34 cellular contexts compared by ENCODE assay signal in the genomic region with DNA sequence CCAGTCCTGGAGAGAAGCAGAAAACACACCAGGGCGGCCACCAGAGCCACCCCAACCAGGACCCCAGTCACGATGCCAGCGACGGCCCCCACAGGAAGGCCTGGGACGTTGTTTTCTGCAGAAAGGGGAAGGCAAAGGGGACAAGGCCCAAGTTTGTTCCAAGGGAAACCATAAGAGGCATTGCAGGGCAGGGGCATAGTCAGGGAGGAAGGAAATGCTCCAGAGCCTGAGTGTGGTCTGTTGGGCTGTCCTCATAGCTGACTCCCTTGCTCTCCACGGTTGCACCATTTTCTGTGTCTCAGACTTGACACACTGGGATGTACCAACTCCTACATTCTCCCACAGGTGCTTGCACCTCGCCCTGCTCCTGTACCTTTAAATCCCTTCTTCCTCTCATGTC. TPM values are rescaled to one million over a fixed set of nuclear protein-coding genes. Genes with fewer than 3 reads are reported as not detected.
DNase-seq lines count a peak whose midpoint lies in the region; TF ChIP-seq lines count a peak whose summit lies in the region.
"Had no signal": no experiment of that assay in that cellular context is flagged by ENCODE, and none has a peak within 500 bp of the region (broad histone marks: within the 10 kb centered on the region; RNA-seq: fewer than 3 reads in every experiment).

No MANE protein-coding gene starts in this region.

- no peaks in the 10 kb centered on the region for H3K79me2 ChIP-seq in neural progenitor cell (ENCODE audit: low read depth)

- DNase-seq in CD14-positive monocyte (ENCODE audit: low spot score) (no peak), GF-D8 (lab: John Stamatoyannopoulos, UW) (peak; percentile 78), NB4 (ENCODE audit: low read depth) (peak; percentile 53), ecto neural progenitor cell (ENCODE audit: low spot score) (peak; percentile 11), neural progenitor cell (ENCODE audit: low spot score) (no peak), GM10248 (ENCODE audit: extremely low spot score) (no peak)
- DNase-seq in activated naive CD4-positive, alpha-beta T cell treated with Interleukin-2 at 50 U/mL for 16 hours, result no peak
- DNase-seq in stimulated activated CD4-positive, alpha-beta T cell treated with anti-CD3 and anti-CD28 coated beads, Interleukin-4, amount 100 ng/mL, for 24 hours, result no peak
- DNase-seq: activated CD4-positive, alpha-beta memory T cell treated with anti-CD3 and anti-CD28 coated beads for 36 hours; activated CD4-positive, alpha-beta T cell treated with anti-CD3 and anti-CD28 coated beads for 1 hour; activated CD8-positive, alpha-beta memory T cell treated with anti-CD3 and anti-CD28 coated beads, Interleukin-2, amount 50 U/mL, for 48 hours; amniotic stem cell; C1 segment of cervical spinal cord; cerebellar nuclear complex; GM23248; HFFc6; KG1; NCI-H446; NCI-H774; OCI-M1; stimulated activated naive CD4-positive, alpha-beta T cell; T-helper 2 cell had no signal

- no peaks in the 10 kb centered on the region for H3K9me3 ChIP-seq in neural progenitor cell (ENCODE audit: low read depth)
- H3K9me3 ChIP-seq: suprapubic skin had no signal

- H3F3A ChIP-seq in neural progenitor cell (ENCODE audit: low read depth), result no peaks in the 10 kb centered on the region

- no peak for TF ChIP-seq POLR2A in NB4 (IDR thresholded peaks at IDR 0.05; ENCODE audit: extremely low read depth, insufficient read length)

- H3K4me1 ChIP-seq in neural progenitor cell, result no peaks in the 10 kb centered on the region
- H3K4me1 ChIP-seq: suprapubic skin had no signal

- H3K9me3 Mint-ChIP-seq in CD14-positive monocyte (no peaks in the 10 kb centered on the region), neural progenitor cell (peaks cover 14% of the 10 kb centered on the region)
- H3K9me3 Mint-ChIP-seq: activated CD4-positive, alpha-beta memory T cell treated with anti-CD3 and anti-CD28 coated beads for 36 hours; activated naive CD4-positive, alpha-beta T cell treated with anti-CD3 and anti-CD28 coated beads, Interleukin-2, amount 50 U/mL, for 24 hours; activated T-helper 1 cell treated with anti-CD3 and anti-CD28 coated beads, Interleukin-12 subunit alpha, Interleukin-12 subunit beta, Interleukin-2, Interleukin-4 antibody, amounts not matched to agents 30 ng/mL and 10 ng/mL and 1 ng/mL, durations not matched to agents 14 hours and 24 hours and 36 hours; HFFc6; natural killer cell treated with Interleukin-12 subunit alpha and Interleukin-12 subunit beta and Interleukin-15 and Interleukin-18, amount 100 ng/mL, for 72 hours had no signal

- no peak overlapping the region for H3K4me2 ChIP-seq in neural progenitor cell

- H3K36me3 ChIP-seq in neural progenitor cell, result no peaks in the 10 kb centered on the region
- H3K36me3 ChIP-seq: suprapubic skin had no signal

- no peak for TF ChIP-seq CTCF in CD14-positive monocyte (IDR thresholded peaks at IDR 0.05)
- no peak for TF ChIP-seq CTCF in NB4 (IDR thresholded peaks at IDR 0.05; ENCODE audit: low read depth, low read length)
- TF ChIP-seq CTCF in neural progenitor cell (IDR thresholded peaks at IDR 0.05), result no peak
- TF ChIP-seq CTCF in GM10248 (IDR thresholded peaks at IDR 0.05; ENCODE audit: control extremely low read depth, extremely low read depth, low read depth, missing control alignments), result no peak

- H3K4me3 Mint-ChIP-seq in CD14-positive monocyte (peak overlapping the region; percentile 71 to 91), neural progenitor cell (no peak overlapping the region)
- H3K4me3 Mint-ChIP-seq: activated CD4-positive, alpha-beta memory T cell treated with anti-CD3 and anti-CD28 coated beads for 36 hours; activated naive CD4-positive, alpha-beta T cell treated with anti-CD3 and anti-CD28 coated beads, Interleukin-2, amount 50 U/mL, for 24 hours; activated T-helper 1 cell treated with anti-CD3 and anti-CD28 coated beads, Interleukin-12 subunit alpha, Interleukin-12 subunit beta, Interleukin-2, Interleukin-4 antibody, amounts not matched to agents 30 ng/mL and 10 ng/mL and 1 ng/mL, durations not matched to agents 14 hours and 24 hours and 36 hours; brain; HFFc6; natural killer cell treated with Interleukin-12 subunit alpha and Interleukin-12 subunit beta and Interleukin-15 and Interleukin-18, amount 100 ng/mL, for 72 hours had no signal

- H3K27me3 ChIP-seq in neural progenitor cell, result no peaks in the 10 kb centered on the region

- POLR2A ChIA-PET in GM10248 (lab: Yijun Ruan, JAX), result no interaction called here

- CTCF ChIA-PET in GM10248 (lab: Yijun Ruan, JAX), result interaction anchor here (1.1 kb wide), 1 partner anchor 20 kb away, joined by 3 read pairs; no protein-coding TSS in a partner anchor

- H3K27ac Mint-ChIP-seq in CD14-positive monocyte, result peak overlapping the region; percentile 77 to 91 (median 88)
- no peak overlapping the region for H3K27ac Mint-ChIP-seq in neural progenitor cell
- H3K27ac Mint-ChIP-seq: activated CD4-positive, alpha-beta memory T cell treated with anti-CD3 and anti-CD28 coated beads for 36 hours; activated naive CD4-positive, alpha-beta T cell treated with anti-CD3 and anti-CD28 coated beads, Interleukin-2, amount 50 U/mL, for 24 hours; activated T-helper 1 cell treated with anti-CD3 and anti-CD28 coated beads, Interleukin-12 subunit alpha, Interleukin-12 subunit beta, Interleukin-2, Interleukin-4 antibody, amounts not matched to agents 30 ng/mL and 10 ng/mL and 1 ng/mL, durations not matched to agents 14 hours and 24 hours and 36 hours; brain; HFFc6; natural killer cell treated with Interleukin-12 subunit alpha and Interleukin-12 subunit beta and Interleukin-15 and Interleukin-18, amount 100 ng/mL, for 72 hours had no signal

- H3K27ac ChIP-seq in neural progenitor cell, result no peak overlapping the region
- H3K27ac ChIP-seq: GM23248, suprapubic skin had no signal

- H3K4me3 ChIP-seq in NB4 (ENCODE audit: low read depth, low read length) (no peak overlapping the region), neural progenitor cell (no peak overlapping the region)
- H3K4me3 ChIP-seq: GM23248, lung, suprapubic skin had no signal

- no peaks in the 10 kb centered on the region for H4K20me1 ChIP-seq in neural progenitor cell (ENCODE audit: low read depth)

- intact Hi-C loops in CD14-positive monocyte (cut with micrococcal nuclease), result no loop called here

- H3K36me3 Mint-ChIP-seq in CD14-positive monocyte (peaks cover 33 to 53% of the 10 kb centered on the region in 2 donors), neural progenitor cell (no peaks in the 10 kb centered on the region)
- H3K36me3 Mint-ChIP-seq: activated CD4-positive, alpha-beta memory T cell treated with anti-CD3 and anti-CD28 coated beads for 36 hours; activated naive CD4-positive, alpha-beta T cell treated with anti-CD3 and anti-CD28 coated beads, Interleukin-2, amount 50 U/mL, for 24 hours; brain; natural killer cell treated with Interleukin-12 subunit alpha and Interleukin-12 subunit beta and Interleukin-15 and Interleukin-18, amount 100 ng/mL, for 72 hours had no signal

- no peak overlapping the region for H3K9ac ChIP-seq in neural progenitor cell
- H3K9ac ChIP-seq: GM23248 had no signal

- H3K4me1 Mint-ChIP-seq in CD14-positive monocyte (peaks cover 99% of the 10 kb centered on the region), neural progenitor cell (no peaks in the 10 kb centered on the region)
- H3K4me1 Mint-ChIP-seq: activated naive CD4-positive, alpha-beta T cell treated with anti-CD3 and anti-CD28 coated beads, Interleukin-2, amount 50 U/mL, for 24 hours; brain had no signal

- H3K27me3 Mint-ChIP-seq in CD14-positive monocyte (ENCODE audit: low read depth in 3 of 3), result peaks cover 0 to 5% (median under 1%) of the 10 kb centered on the region in 3 donors
- peaks cover 21% of the 10 kb centered on the region for H3K27me3 Mint-ChIP-seq in neural progenitor cell (ENCODE audit: insufficient read depth, low read depth)
- H3K27me3 Mint-ChIP-seq: activated naive CD4-positive, alpha-beta T cell treated with anti-CD3 and anti-CD28 coated beads, Interleukin-2, amount 50 U/mL, for 24 hours had no signal

- no peak overlapping the region for H2AFZ ChIP-seq in neural progenitor cell (replicated peaks)
- H2AFZ ChIP-seq: GM23248 had no signal

RNA-seq across cellular contexts. Expression of a gene that starts 5.2 kb away (rescaled TPM):
- polyA plus RNA-seq in CD14-positive monocyte, result 10 to 100 TPM; 23.1 to 27.5 TPM
- total RNA-seq in neural progenitor cell (ENCODE audit: low replicate concordance), result not detected in 2 replicates
- total RNA-seq: activated CD4-positive, alpha-beta memory T cell treated with anti-CD3 and anti-CD28 coated beads for 36 hours; activated T-helper 1 cell treated with anti-CD3 and anti-CD28 coated beads, Interleukin-12 subunit alpha, Interleukin-12 subunit beta, Interleukin-2, Interleukin-4 antibody, amounts not matched to agents 30 ng/mL and 10 ng/mL and 1 ng/mL, durations not matched to agents 14 hours and 24 hours and 36 hours; dermis microvascular lymphatic vessel endothelial cell; frontal cortex; G401; GM23248; HFFc6; kidney epithelial cell; natural killer cell treated with Interleukin-12 subunit alpha and Interleukin-12 subunit beta and Interleukin-15 and Interleukin-18, amount 100 ng/mL, for 72 hours; osteocyte had no signal
- polyA plus RNA-seq: AG04450, GM23248 had no signal

RNA-seq across cellular contexts. Expression of a gene that starts 45.7 kb away (rescaled TPM):
- polyA plus RNA-seq in CD14-positive monocyte, result 1 to 10 TPM; 4.1 to 6.4 TPM
- total RNA-seq in neural progenitor cell (ENCODE audit: low replicate concordance), result 0.19 TPM in 1 of 2 replicates, not detected in the other
- total RNA-seq: GM23248, HFFc6, kidney epithelial cell, osteocyte had no signal
- polyA plus RNA-seq: AG04450, GM23248 had no signal

Comparison
In these comparisons a context has a peak if more than half of its experiments do, and no peak if none do; other contexts are left out.
1. DNase-seq: peak in GF-D8 (single experiment), NB4 (single experiment) and ecto neural progenitor cell (single experiment); none in CD14-positive monocyte (single experiment), neural progenitor cell (single experiment), GM10248 (single experiment), activated naive CD4-positive, alpha-beta T cell treated with Interleukin-2 at 50 U/mL for 16 hours (single experiment) and stimulated activated CD4-positive, alpha-beta T cell treated with anti-CD3 and anti-CD28 coated beads, Interleukin-4, amount 100 ng/mL, for 24 hours (single experiment).